ENCODE assay signal across 29 cellular contexts in genomic region chr4:51931461-51931860, GRCh38.
"Had no signal": no experiment of that assay in that cellular context is flagged by ENCODE, and none has a peak within 500 bp of the region (broad histone marks: within the 10 kb centered on the region; RNA-seq: fewer than 3 reads in every experiment).

No MANE protein-coding gene starts in this region.

- H3K36me3 ChIP-seq: adrenal gland, brain microvascular endothelial cell, Peyer's patch, SJCRH30, WERI-Rb-1 had no signal

- DNase-seq: activated CD4-positive, alpha-beta T cell treated with anti-CD3 and anti-CD28 coated beads for 36 hours; activated CD8-positive, alpha-beta memory T cell treated with anti-CD3 and anti-CD28 coated beads, Interleukin-2, amount 50 U/mL, for 4 hours; activated CD8-positive, alpha-beta T cell treated with anti-CD3 and anti-CD28 coated beads for 36 hours; activated gamma-delta T cell treated with Interleukin-2 at 50 U/mL for 16 hours; activated naive CD4-positive, alpha-beta T cell treated with anti-CD3 and anti-CD28 coated beads, Interleukin-2, amount 10 ng/mL, durations not matched to agents 7 days and 5 days; activated naive CD8-positive, alpha-beta T cell treated with anti-CD3 and anti-CD28 coated beads for 36 hours; activated T-cell treated with anti-CD3 and anti-CD28 coated beads, Interleukin-2, amount 50 U/mL, for 72 hours; adrenal gland; anterior cingulate cortex; cerebellar nuclear complex; Kasumi-1; NCI-H1092; NCI-H1417 treated with DMSO at 0.1 percent for 48 hours; NCI-H1694; NCI-H2029; NCI-H2107; NCI-H2171 treated with DMSO at 0.1 percent for 48 hours; NCI-H226; NCI-H69; NK-92 treated with Interleukin-12 subunit alpha and Interleukin-12 subunit beta, amount 100 ng/mL, for 24 hours; OCI-M1; Peyer's patch; Right ventricle myocardium superior; SJCRH30; SK-N-SH; T-helper 1 cell; WERI-Rb-1 had no signal

- H3K4me1 ChIP-seq: adrenal gland, Peyer's patch, SJCRH30 had no signal

- H3K27ac ChIP-seq: adrenal gland, brain microvascular endothelial cell, Peyer's patch, RWPE1, SJCRH30, WERI-Rb-1 had no signal

- H3K4me3 ChIP-seq: adrenal gland, Peyer's patch, SJCRH30 had no signal

- H3K9me3 ChIP-seq: adrenal gland, Peyer's patch, SJCRH30, SK-N-SH had no signal

- H3K27me3 ChIP-seq: adrenal gland, brain microvascular endothelial cell, Peyer's patch had no signal
